In genomic region chrX:1450381-1451161, GRCh38 we compare ENCODE assay signal across 17 cellular contexts. TPM values are rescaled to one million over a fixed set of nuclear protein-coding genes. Genes with fewer than 3 reads are reported as not detected.
DNase-seq lines count a peak whose midpoint lies in the region; ATAC-seq and TF ChIP-seq lines count a peak whose summit lies in the region.
"Had no signal": no experiment of that assay in that cellular context is flagged by ENCODE, and none has a peak within 500 bp of the region (broad histone marks: within the 10 kb centered on the region; RNA-seq: fewer than 3 reads in every experiment).

No MANE protein-coding gene starts in this region.

- H3K4ac ChIP-seq in H9 (ENCODE audit: low read depth, low read length), result no peak overlapping the region

- H3K4me1 Mint-ChIP-seq in H9, result 0 out of 4 replicates have a peak, but pooled peaks cover 0 to 2% of the 10 kb centered on the region in 2 experiments
- H3K4me1 Mint-ChIP-seq in chondrocyte (ENCODE audit: low read depth), result peaks cover 6% of the 10 kb centered on the region

- no peak overlapping the region for H2BK5ac ChIP-seq in H9 (ENCODE audit: insufficient read length, low read length)

- intact Hi-C loops in posterior vena cava (cut with DNase I), result loop anchor here (5.0 to 10.0 kb wide), 3 partner anchors 58 to 144 kb away; partner anchors contain the start of genes AKAP17A (in 1 of the 2) and SLC25A6 (in 1 of the 2)

- no peak overlapping the region for H4K91ac ChIP-seq in H9 (ENCODE audit: insufficient read length, low read depth, low read length)

- no peaks in the 10 kb centered on the region for H3K4me1 ChIP-seq in H9 (ENCODE audit: insufficient read depth, low read length)
- H3K4me1 ChIP-seq: breast epithelium had no signal

- no peak overlapping the region for H3K4me2 ChIP-seq in H9 (ENCODE audit: insufficient read depth, insufficient read length, low read length)

- no peak overlapping the region for H3K56ac ChIP-seq in H9 (ENCODE audit: insufficient read length, low read depth, low read length)

- no peak overlapping the region for H2AK5ac ChIP-seq in H9 (ENCODE audit: insufficient read length, low read length)

- H3K9me3 Mint-ChIP-seq in H9 (peaks cover 34 to 37% of the 10 kb centered on the region in 2 experiments), chondrocyte (ENCODE audit: low read depth) (peaks cover 14% of the 10 kb centered on the region)

- DNase-seq in activated CD4-positive, CD25-positive, alpha-beta regulatory T cell treated with anti-CD3 and anti-CD28 coated beads, Interleukin-2, amount 50 U/mL, for 72 hours, result peak; percentile 28
- peak; percentile 19 for DNase-seq in H9
- DNase-seq in chondrocyte (ENCODE audit: low spot score), result peak; percentile 34
- DNase-seq in posterior vena cava (ENCODE audit: low spot score), result peak; percentile 32
- no peak for DNase-seq in NCI-H2227 (lab: John Stamatoyannopoulos, UW; ENCODE audit: unreplicated experiment)
- DNase-seq in C1 segment of cervical spinal cord (lab: John Stamatoyannopoulos, UW), result no peak
- DNase-seq: IMR-90, NCI-H1417, NCI-H526 treated with DMSO at 0.1 percent for 48 hours had no signal

- no peak overlapping the region for H2BK20ac ChIP-seq in H9 (ENCODE audit: low read depth, low read length, poor library complexity, severe bottlenecking)

- H3K36me3 Mint-ChIP-seq in H9 (ENCODE audit: insufficient read depth in 1 of 3, low read depth in 3 of 3) (peaks cover 44 to 47% (median 44%) of the 10 kb centered on the region in 3 experiments), chondrocyte (ENCODE audit: low read depth) (peaks cover 18% of the 10 kb centered on the region)

- no peak for ATAC-seq in activated CD4-positive, CD25-positive, alpha-beta regulatory T cell treated with anti-CD3 and anti-CD28 coated beads, Interleukin-2, amount 50 U/mL, for 24 hours
- ATAC-seq in GM19452 (IDR thresholded peaks at IDR 0.05; ENCODE audit: unreplicated experiment), result no peak
- ATAC-seq: activated T-cell treated with anti-CD3 and anti-CD28 coated beads, Interleukin-2, amount 50 U/mL, for 72 hours; left lung; naive thymus-derived CD4-positive, alpha-beta T cell had no signal

- H3T11ph ChIP-seq in H9 (ENCODE audit: low read length), result no peak overlapping the region

- no peaks in the 10 kb centered on the region for H4K20me1 ChIP-seq in H9 (ENCODE audit: control insufficient read depth, insufficient read depth, insufficient read length)

- H3K27ac ChIP-seq in H9 (ENCODE audit: insufficient read length, low read depth, low read length), result no peak overlapping the region
- H3K27ac ChIP-seq: 22Rv1, left lung, right atrium auricular region had no signal

- H3K79me1 ChIP-seq in H9 (ENCODE audit: insufficient read depth, low read depth, low read length, poor library complexity, severe bottlenecking), result peaks cover 11% of the 10 kb centered on the region

- no peak overlapping the region for H3K9ac ChIP-seq in H9 (ENCODE audit: extremely low read depth, insufficient read length, low read length)

- H2BK120ac ChIP-seq in H9 (ENCODE audit: low read depth, low read length, poor library complexity, severe bottlenecking), result no peak overlapping the region

- no peaks in the 10 kb centered on the region for H3K27me3 ChIP-seq in H9 (ENCODE audit: insufficient read depth, low read length)
- H3K27me3 ChIP-seq: breast epithelium, left lung, right atrium auricular region had no signal

- peaks cover 27% of the 10 kb centered on the region; the same call in 1 of the 2 replicates for H3K79me2 ChIP-seq in H9 (ENCODE audit: insufficient read depth, low read length)

- H3K27ac Mint-ChIP-seq in H9 (no peak overlapping the region; a peak in 1 of 7 replicates), chondrocyte (ENCODE audit: unreplicated experiment) (no peak overlapping the region)

- H3K23ac ChIP-seq in H9 (ENCODE audit: insufficient read length, low read depth, low read length), result no peak overlapping the region

- H4K5ac ChIP-seq in H9 (ENCODE audit: insufficient read length, low read depth, low read length), result no peak overlapping the region

- H3K9me3 ChIP-seq in H9 (ENCODE audit: control insufficient read depth, low read depth, low read length), result peaks cover 13% of the 10 kb centered on the region
- H3K9me3 ChIP-seq: right atrium auricular region had no signal

- no peak overlapping the region for H3K14ac ChIP-seq in H9 (ENCODE audit: insufficient read depth, low read length)

- no peak overlapping the region for H3K18ac ChIP-seq in H9 (ENCODE audit: insufficient read length, low read depth, low read length)

- H3K23me2 ChIP-seq in H9 (ENCODE audit: insufficient read length, low read depth, low read length, poor library complexity, severe bottlenecking), result no peaks in the 10 kb centered on the region

- no peak overlapping the region for H2BK12ac ChIP-seq in H9 (ENCODE audit: insufficient read length, low read depth, low read length)

- no peak overlapping the region for H2BK15ac ChIP-seq in H9 (ENCODE audit: low read depth, low read length)

- no peak overlapping the region for H3K4me3 Mint-ChIP-seq in H9
- no peak overlapping the region for H3K4me3 Mint-ChIP-seq in chondrocyte (ENCODE audit: unreplicated experiment)

- TF ChIP-seq CTCF in H9 (conservative IDR thresholded peaks at IDR 0.05) (no peak), chondrocyte (IDR thresholded peaks at IDR 0.05) (no peak)

- H2AFZ ChIP-seq in H9 (ENCODE audit: low read length), result no peak overlapping the region

- WGBS in H9 (ENCODE audit: extremely low coverage, insufficient read length, low lambda C conversion rate), result no CpG with 5 or more reads among the region's 9 CpGs

- H3K27me3 Mint-ChIP-seq in H9 (ENCODE audit: low read depth) (no peaks in the 10 kb centered on the region; the same call in none of the 2 replicates), chondrocyte (ENCODE audit: low read depth) (peaks cover 2% of the 10 kb centered on the region)

- H4K8ac ChIP-seq in H9 (replicated peaks; ENCODE audit: insufficient read length, low read depth, low read length), result no peak overlapping the region

RNA-seq across cellular contexts. Expression of gene ASMTL, which starts 2.1 kb away (rescaled TPM):
- total RNA-seq in H9 (2021), result 59.8 and 64.2 TPM in 2 replicates
- 19.6 to 29.0 TPM (median 20.2 TPM) in 3 replicates for total RNA-seq in chondrocyte
- 10 to 100 TPM; 28.2 to 29.7 TPM for total RNA-seq in posterior vena cava

RNA-seq across cellular contexts. Expression of gene SLC25A6, which starts 58.7 kb away (rescaled TPM):
- total RNA-seq in H9 (2021) (553 and 558 TPM in 2 replicates), chondrocyte (270 to 332 TPM (median 327 TPM) in 3 replicates), posterior vena cava (100 to 1,000 TPM; 204 to 218 TPM)

Comparison
In these comparisons a context has a peak if more than half of its experiments do, and no peak if none do; other contexts are left out.
1. DNase-seq: peak in activated CD4-positive, CD25-positive, alpha-beta regulatory T cell treated with anti-CD3 and anti-CD28 coated beads, Interleukin-2, amount 50 U/mL, for 72 hours (single experiment), H9 (single experiment), chondrocyte (single experiment) and posterior vena cava (single experiment); none in NCI-H2227 (single experiment) and C1 segment of cervical spinal cord (0 of 14).